ENCODE assay signal across 8 cellular contexts in genomic region chr12:55073043-55074022, GRCh38. TPM values are rescaled to one million over a fixed set of nuclear protein-coding genes. Genes with fewer than 3 reads are reported as not detected.
DNase-seq lines count a peak whose midpoint lies in the region; ATAC-seq and TF ChIP-seq lines count a peak whose summit lies in the region.

No MANE protein-coding gene starts in this region.

- H3K27ac ChIP-seq in left lung = no peak overlapping the region

- in situ Hi-C loops in G401 (cut with HindIII; ENCODE audit: low sequenced_read_pairs) = no loop called here

- no peaks in the 10 kb centered on the region for H3K9me3 ChIP-seq in left lung

- H3K36me3 ChIP-seq in left lung = no peaks in the 10 kb centered on the region

- peaks cover 0 to 20% of the 10 kb centered on the region in 2 donors for H3K27me3 ChIP-seq in left lung

- DNase-seq in G401 (ENCODE audit: low spot score) = peak; percentile 78
- peak; percentile 56 for DNase-seq in NCI-H345 treated with DMSO at 0.1 percent for 48 hours (lab: John Stamatoyannopoulos, UW; ENCODE audit: unreplicated experiment)
- DNase-seq in activated CD4-positive, alpha-beta T cell treated with anti-CD3 and anti-CD28 coated beads for 4 hours = peak; percentile 77 to 87
- DNase-seq in choroid plexus epithelial cell (ENCODE audit: low read depth) = peak; percentile 89
- DNase-seq in left lung = peak in 1 of 2 donors; percentile 63
- peak; percentile 48 to 68 (median 55) for DNase-seq in stimulated activated CD4-positive, alpha-beta T cell treated with anti-CD3 and anti-CD28 coated beads, TNF-alpha, amount 100 ng/mL, for 1 hour (ENCODE audit: low read depth in 3 of 3, low spot score in 1 of 3)

- no peak overlapping the region for H3K4me3 ChIP-seq in choroid plexus epithelial cell (ENCODE audit: low read depth, low read length)
- H3K4me3 ChIP-seq in left lung = no peak overlapping the region

- ATAC-seq in HG02870 (IDR thresholded peaks at IDR 0.05; ENCODE audit: unreplicated experiment) = peak; percentile 39
- ATAC-seq in left lung = peak; percentile 93
- no peak for ATAC-seq in HG02840 (IDR thresholded peaks at IDR 0.05; ENCODE audit: low FRiP score, unreplicated experiment)

- intact Hi-C loops in left lung (cut with DNase I) = loop anchor here in 1 of 2 donors (5.0 kb wide), 1 partner anchor 76 kb away; no protein-coding TSS in a partner anchor

- no peaks in the 10 kb centered on the region for H3K4me1 ChIP-seq in left lung

- TF ChIP-seq CTCF in choroid plexus epithelial cell (conservative IDR thresholded peaks at IDR 0.05; ENCODE audit: low read depth, low read length) (peak; percentile 94), left lung (IDR thresholded peaks at IDR 0.05) (peak; percentile 75 to 81)

RNA-seq across cellular contexts. Expression of gene OR9K2, which starts 52.9 kb away (rescaled TPM):
- total RNA-seq in G401 (2014; rRNA removed; shearing (Covaris generic)) = not detected in 2 replicates
- not detected for total RNA-seq in left lung

RNA-seq across cellular contexts. Expression of gene NEUROD4, which starts 53.6 kb away (rescaled TPM):
- not detected in 2 replicates for total RNA-seq in G401 (2014; rRNA removed; shearing (Covaris generic))
- not detected for total RNA-seq in left lung
